11 cellular contexts compared by ENCODE assay signal in the genomic region with DNA sequence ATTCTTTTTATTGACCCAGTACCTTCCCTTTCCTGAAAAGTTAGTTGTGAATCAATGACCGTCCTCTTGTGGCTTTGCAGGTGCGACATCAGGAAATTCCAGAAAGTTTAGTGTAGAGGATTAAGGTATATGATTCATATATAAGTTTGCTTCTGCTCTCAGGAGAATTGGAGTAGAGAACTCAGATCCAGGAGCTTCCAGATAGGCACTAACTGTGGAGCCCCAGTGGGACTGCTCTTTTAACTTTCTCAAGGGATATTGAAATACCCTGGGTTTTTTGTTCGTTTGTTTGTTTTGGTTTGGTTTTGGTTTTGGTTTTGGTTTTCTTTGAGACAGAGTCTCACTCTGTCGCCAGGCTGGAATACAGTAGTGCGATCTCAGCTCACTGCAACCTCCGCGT.
DNase-seq lines count a peak whose midpoint lies in the region; ATAC-seq and TF ChIP-seq lines count a peak whose summit lies in the region.
"Had no signal": no experiment of that assay in that cellular context is flagged by ENCODE, and none has a peak within 500 bp of the region (broad histone marks: within the 10 kb centered on the region; RNA-seq: fewer than 3 reads in every experiment).

No MANE protein-coding gene starts in this region.

- DNase-seq in MM.1S (peak; percentile 66), epithelial cell of prostate (ENCODE audit: low read depth, low spot score) (peak; percentile 46), T-helper 9 cell (no peak), NCI-H345 (lab: John Stamatoyannopoulos, UW) (no peak), KBM-7 (no peak)
- DNase-seq: NK-92 treated with Interleukin-12 subunit alpha and Interleukin-12 subunit beta, amount 100 ng/mL, for 24 hours had no signal

- H3K9ac ChIP-seq in BLaER1: no peak overlapping the region
- H3K9ac ChIP-seq in MM.1S (ENCODE audit: low read length): 0 out of 2 replicates have a peak overlapping the region, but pooled peaks have one; percentile 0

- no peaks in the 10 kb centered on the region for H3K36me3 ChIP-seq in BLaER1
- no peaks in the 10 kb centered on the region for H3K36me3 ChIP-seq in MM.1S (replicated peaks; ENCODE audit: insufficient read depth, low read length)

- in situ Hi-C loops in KBM-7 (cut with MboI; ENCODE audit: low pct_unique_long_range_greater_than_20kb, low sequenced_read_pairs): no loop called here

- ATAC-seq in GM18907 (IDR thresholded peaks at IDR 0.05; ENCODE audit: unreplicated experiment) (peak; percentile 52), HG02938 (IDR thresholded peaks at IDR 0.05; ENCODE audit: unreplicated experiment) (no peak)
- ATAC-seq: sciatic nerve, WTC11 had no signal

- H3K27me3 ChIP-seq in BLaER1 (no peaks in the 10 kb centered on the region), MM.1S (replicated peaks; ENCODE audit: insufficient read depth, low read length) (no peaks in the 10 kb centered on the region)

- H3K27ac ChIP-seq in BLaER1: no peak overlapping the region
- H3K27ac ChIP-seq in MM.1S (ENCODE audit: low read length): no peak overlapping the region
- peak overlapping the region; percentile 42 for H3K27ac ChIP-seq in epithelial cell of prostate

- H2AFZ ChIP-seq in MM.1S (ENCODE audit: low read length): peak overlapping the region; percentile 54; the same call in 1 of the 2 replicates

- no peaks in the 10 kb centered on the region for H3K79me2 ChIP-seq in MM.1S (ENCODE audit: low read length)

- peak overlapping the region; percentile 45; the same call in 1 of the 2 replicates for H3K4me2 ChIP-seq in BLaER1
- peak overlapping the region; percentile 40; the same call in 1 of the 2 replicates for H3K4me2 ChIP-seq in MM.1S (ENCODE audit: low read depth, low read length)

- H3F3A ChIP-seq in MM.1S (ENCODE audit: insufficient read depth, low read length): no peaks in the 10 kb centered on the region

- H3K4me1 ChIP-seq in BLaER1: peaks cover 6% of the 10 kb centered on the region; the same call in 1 of the 2 replicates
- peaks cover 8% of the 10 kb centered on the region; the same call in 1 of the 2 replicates for H3K4me1 ChIP-seq in MM.1S (ENCODE audit: low read length)

- H3K9me2 ChIP-seq in MM.1S (replicated peaks; ENCODE audit: insufficient read depth, low read length): no peaks in the 10 kb centered on the region

- H4K20me1 ChIP-seq in BLaER1: no peaks in the 10 kb centered on the region
- no peaks in the 10 kb centered on the region for H4K20me1 ChIP-seq in MM.1S (ENCODE audit: insufficient read depth, low read length)

- TF ChIP-seq CTCF in MM.1S (IDR thresholded peaks at IDR 0.05; ENCODE audit: low read length): no peak

- H3K9me3 ChIP-seq in BLaER1: no peaks in the 10 kb centered on the region
- no peaks in the 10 kb centered on the region for H3K9me3 ChIP-seq in MM.1S (replicated peaks; ENCODE audit: insufficient read depth, low read length)

- H3K4me3 ChIP-seq in BLaER1: no peak overlapping the region
- peak overlapping the region; percentile 45 for H3K4me3 ChIP-seq in MM.1S (ENCODE audit: low read length)

Comparison
In these comparisons a context has a peak if more than half of its experiments do, and no peak if none do; other contexts are left out.
1. DNase-seq: peak in MM.1S (single experiment) and epithelial cell of prostate (single experiment); none in T-helper 9 cell (single experiment), NCI-H345 (single experiment) and KBM-7 (single experiment).